26 cellular contexts compared by ENCODE assay signal in the genomic region with DNA sequence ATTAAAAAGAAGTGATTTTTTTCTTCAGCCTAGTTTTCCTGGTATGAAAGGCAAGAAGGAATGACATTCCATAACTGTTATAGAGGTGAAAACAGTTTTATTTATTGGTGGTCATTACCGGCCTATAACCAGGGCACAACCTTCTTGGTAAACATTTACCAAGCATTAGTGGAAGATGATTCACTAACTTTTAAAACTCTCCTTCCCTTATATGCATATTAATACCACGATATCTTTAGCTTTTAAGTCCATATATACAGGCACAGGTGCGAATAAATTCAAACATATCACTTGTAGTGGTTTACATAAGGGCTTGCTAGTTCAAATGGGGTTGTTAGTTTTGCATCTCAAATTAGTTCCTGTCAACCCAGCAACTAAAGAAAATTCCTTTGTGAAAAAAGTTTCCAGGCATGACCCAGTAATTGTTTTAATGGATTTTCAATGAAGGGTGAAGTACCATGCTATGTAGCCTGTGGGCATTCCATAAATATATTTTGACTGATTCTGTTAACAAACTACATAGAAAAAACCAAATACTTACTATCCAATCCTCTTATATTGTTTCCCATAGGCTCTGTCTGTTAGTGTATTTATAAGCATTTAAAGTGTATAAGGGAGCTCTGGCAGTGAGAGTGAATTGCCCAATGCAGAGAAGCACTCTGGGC. TPM values are rescaled to one million over a fixed set of nuclear protein-coding genes. Genes with fewer than 3 reads are reported as not detected.
DNase-seq lines count a peak whose midpoint lies in the region; ATAC-seq, FAIRE-seq and TF ChIP-seq lines count a peak whose summit lies in the region.
"Had no signal": no experiment of that assay in that cellular context is flagged by ENCODE, and none has a peak within 500 bp of the region (broad histone marks: within the 10 kb centered on the region; RNA-seq: fewer than 3 reads in every experiment).

No MANE protein-coding gene starts in this region.

- H3K4me1 Mint-ChIP-seq in CD4-positive, alpha-beta memory T cell: peaks cover 4 to 12% (median 9%) of the 10 kb centered on the region in 4 donors

- no peak overlapping the region for H3K23ac ChIP-seq in mesenchymal stem cell (ENCODE audit: low read length in 2 of 2)

- no peak overlapping the region for H3K9ac ChIP-seq in mesenchymal stem cell (ENCODE audit: low read length)

- H3K79me1 ChIP-seq in mesenchymal stem cell (replicated peaks; ENCODE audit: low read length, poor library complexity, severe bottlenecking): no peaks in the 10 kb centered on the region

- H3K36me3 Mint-ChIP-seq in CD4-positive, alpha-beta memory T cell: no peaks in the 10 kb centered on the region

- no peak for TF ChIP-seq EP300 in suprapubic skin (IDR thresholded peaks at IDR 0.05)

- POLR2A ChIA-PET in CD4-positive, alpha-beta memory T cell (lab: Charles Lee; ENCODE audit: partially characterized antibody): no interaction called here

- intact Hi-C loops in CD4-positive, alpha-beta memory T cell (cut with micrococcal nuclease): no loop called here

- H3K9me3 ChIP-seq in mesenchymal stem cell (ENCODE audit: control insufficient read depth, low read length) (no peaks in the 10 kb centered on the region), suprapubic skin (no peaks in the 10 kb centered on the region)
- H3K9me3 ChIP-seq in CD4-positive, alpha-beta memory T cell (ENCODE audit: control insufficient read depth in 1 of 2, low read length in 2 of 2): no peaks in the 10 kb centered on the region
- H3K9me3 ChIP-seq: BE2C, Peyer's patch had no signal

- H2BK15ac ChIP-seq in mesenchymal stem cell (ENCODE audit: low read depth, poor library complexity, severe bottlenecking): no peak overlapping the region

- H2BK120ac ChIP-seq in mesenchymal stem cell (ENCODE audit: low read depth, low read length): no peak overlapping the region

- H4K8ac ChIP-seq in mesenchymal stem cell (ENCODE audit: low read length): no peak overlapping the region

- no peak overlapping the region for H3K14ac ChIP-seq in mesenchymal stem cell (ENCODE audit: low read length in 2 of 2)

- peaks cover 21 to 49% of the 10 kb centered on the region in 2 donors for H3K27me3 Mint-ChIP-seq in CD4-positive, alpha-beta memory T cell

- no peak overlapping the region for H4K91ac ChIP-seq in mesenchymal stem cell (ENCODE audit: low read length)

- DNase-seq in DMS79 treated with DMSO at 0.1 percent for 48 hours (lab: John Stamatoyannopoulos, UW) (peak; percentile 15), DMS79 (lab: John Stamatoyannopoulos, UW) (no peak), bronchial epithelial cell (ENCODE audit: low read depth) (peak; percentile 5), mesenchymal stem cell (no peak), suprapubic skin (ENCODE audit: low spot score in 2 of 2) (no peak), H4 (ENCODE audit: low spot score) (no peak)
- DNase-seq in CD4-positive, alpha-beta memory T cell: no peak
- DNase-seq: BE2C, DMS53, GF-D8, NCI-H1092 treated with DMSO at 0.1 percent for 48 hours, NCI-H1436, NCI-H187 treated with DMSO at 0.1 percent for 48 hours, NCI-H2107, NCI-H524, NCI-H82, Peyer's patch, SIG-M5, SW 1271 had no signal

- H2BK5ac ChIP-seq in mesenchymal stem cell (ENCODE audit: low read depth, low read length, poor library complexity, severe bottlenecking): no peak overlapping the region

- H3K27ac ChIP-seq in mesenchymal stem cell (ENCODE audit: low read length, poor library complexity, severe bottlenecking) (peak overlapping the region; percentile 50), suprapubic skin (no peak overlapping the region)
- no peak overlapping the region for H3K27ac ChIP-seq in CD4-positive, alpha-beta memory T cell (ENCODE audit: low read depth, low read length)
- H3K27ac ChIP-seq: 22Rv1, HL-60, Peyer's patch, SK-N-MC had no signal

- H3K27me3 ChIP-seq in bronchial epithelial cell (ENCODE audit: control insufficient read depth, insufficient read depth, low read length) (peaks cover 10% of the 10 kb centered on the region), mesenchymal stem cell (ENCODE audit: control insufficient read depth in 1 of 2, insufficient read depth in 1 of 2, low read length in 2 of 2) (peaks cover 30 to 44% of the 10 kb centered on the region in 2 experiments), suprapubic skin (peaks cover 32% of the 10 kb centered on the region)
- H3K27me3 ChIP-seq in CD4-positive, alpha-beta memory T cell (ENCODE audit: insufficient read depth, low read length): peaks cover 15% of the 10 kb centered on the region

- no peak overlapping the region for H3K18ac ChIP-seq in mesenchymal stem cell (ENCODE audit: low read depth in 1 of 2, low read length in 2 of 2)

- no peak for TF ChIP-seq POLR2A in suprapubic skin (IDR thresholded peaks at IDR 0.05)

- H3K36me3 ChIP-seq in bronchial epithelial cell (ENCODE audit: control insufficient read depth, insufficient read depth, low read length): no peaks in the 10 kb centered on the region
- no peaks in the 10 kb centered on the region for H3K36me3 ChIP-seq in mesenchymal stem cell (ENCODE audit: control insufficient read depth in 1 of 2, insufficient read depth in 2 of 2, low read depth in 1 of 2, low read length in 2 of 2)
- H3K36me3 ChIP-seq in suprapubic skin: no peaks in the 10 kb centered on the region
- no peaks in the 10 kb centered on the region for H3K36me3 ChIP-seq in CD4-positive, alpha-beta memory T cell (ENCODE audit: insufficient read depth, low read length)
- H3K36me3 ChIP-seq: BE2C, Peyer's patch had no signal

- H3K4me3 ChIP-seq in bronchial epithelial cell (ENCODE audit: low read depth, low read length) (no peak overlapping the region), mesenchymal stem cell (ENCODE audit: insufficient read depth in 1 of 2, low read depth in 1 of 2, low read length in 2 of 2) (no peak overlapping the region), suprapubic skin (no peak overlapping the region)
- no peak overlapping the region for H3K4me3 ChIP-seq in CD4-positive, alpha-beta memory T cell (ENCODE audit: low read length in 2 of 2)
- H3K4me3 ChIP-seq: Peyer's patch, SK-N-MC had no signal

- H3K4me3 Mint-ChIP-seq in CD4-positive, alpha-beta memory T cell: no peak overlapping the region

- no peak overlapping the region for H2BK12ac ChIP-seq in mesenchymal stem cell (ENCODE audit: low read length in 2 of 2)

- no peak for FAIRE-seq in bronchial epithelial cell (lab: Jason Lieb, UNC)
- FAIRE-seq: GM12891, H1 had no signal

- no peak for ATAC-seq in GM19452 (IDR thresholded peaks at IDR 0.05; ENCODE audit: unreplicated experiment)
- ATAC-seq: HCT116 had no signal

- no peak overlapping the region for H2AK5ac ChIP-seq in mesenchymal stem cell (ENCODE audit: low read length, severe bottlenecking)

- no peak overlapping the region for H3K27ac Mint-ChIP-seq in CD4-positive, alpha-beta memory T cell

- no peak overlapping the region for H3K4ac ChIP-seq in mesenchymal stem cell (ENCODE audit: low read depth in 1 of 2, low read length in 2 of 2)

- H3K4me1 ChIP-seq in mesenchymal stem cell (ENCODE audit: control insufficient read depth, insufficient read depth, low read depth, low read length): peaks cover 17% of the 10 kb centered on the region
- H3K4me1 ChIP-seq in suprapubic skin: peaks cover 8% of the 10 kb centered on the region
- H3K4me1 ChIP-seq in CD4-positive, alpha-beta memory T cell (ENCODE audit: insufficient read depth, low read length): peaks cover 7% of the 10 kb centered on the region
- H3K4me1 ChIP-seq: BE2C had no signal

- CTCF ChIA-PET in CD4-positive, alpha-beta memory T cell (lab: Charles Lee; ENCODE audit: partially characterized antibody): interaction anchor here (0.5 to 9.8 kb wide), 4 partner anchors 37 to 799 kb away, joined by 3 to 166 read pairs (median 64); partner anchors contain the start of genes MSANTD2, SIAE and SPA17

- 67% methylated on average over 1 of the region's 3 CpGs for WGBS in mesenchymal stem cell
- WGBS in suprapubic skin: 84% methylated on average over 3 of the region's 3 CpGs

- H2AFZ ChIP-seq in mesenchymal stem cell (ENCODE audit: low read depth, low read length): no peak overlapping the region

- TF ChIP-seq CTCF in bronchial epithelial cell (IDR thresholded peaks at IDR 0.05; ENCODE audit: insufficient read depth, low read length, severe bottlenecking) (no peak), suprapubic skin (IDR thresholded peaks at IDR 0.05) (no peak)

- H3K4me2 ChIP-seq in mesenchymal stem cell (ENCODE audit: low read length, poor library complexity, severe bottlenecking): no peak overlapping the region

- H3K9me3 Mint-ChIP-seq in CD4-positive, alpha-beta memory T cell: no peaks in the 10 kb centered on the region

RNA-seq across cellular contexts. Expression of gene ROBO3, which starts 30.6 kb away (rescaled TPM):
- total RNA-seq in bronchial epithelial cell (29.5 and 30.2 TPM in 2 replicates), suprapubic skin (1 to 10 TPM; 1.9 to 6.8 (median 3.6) TPM)
- 14.9 TPM for polyA plus RNA-seq in mesenchymal stem cell (2013, experiment 1 of 2)
- polyA plus RNA-seq in mesenchymal stem cell (2013, experiment 2 of 2): 14.9 TPM
- 10 to 100 TPM; 16.2 to 18.1 TPM for total RNA-seq in CD4-positive, alpha-beta memory T cell
- 1 to 10 TPM in 1 of 2 donors, under 1 TPM in 1; 0.70 to 2.0 TPM for polyA plus RNA-seq in CD4-positive, alpha-beta memory T cell
- total RNA-seq in H4 (2014; rRNA removed; shearing (Covaris generic)): 8.9 and 9.4 TPM in 2 replicates

RNA-seq across cellular contexts. Expression of gene MSANTD2, which starts 34.5 kb away (rescaled TPM):
- total RNA-seq in bronchial epithelial cell (2.9 TPM in 2 replicates), suprapubic skin (10 to 100 TPM in 2 of 4 donors, 1 to 10 TPM in 2; 5.5 to 42.5 (median 11.7) TPM)
- 7.3 TPM for polyA plus RNA-seq in mesenchymal stem cell (2013, experiment 1 of 2)
- polyA plus RNA-seq in mesenchymal stem cell (2013, experiment 2 of 2): 7.2 TPM
- total RNA-seq in CD4-positive, alpha-beta memory T cell: 10 to 100 TPM; 25.9 to 26.3 TPM
- 1 to 10 TPM; 2.4 to 5.9 TPM for polyA plus RNA-seq in CD4-positive, alpha-beta memory T cell
- total RNA-seq in H4 (2014; rRNA removed; shearing (Covaris generic)): 10.7 and 13.2 TPM in 2 replicates

Comparison
In these comparisons a context has a peak if more than half of its experiments do, and no peak if none do; other contexts are left out.
1. DNase-seq: peak in DMS79 treated with DMSO at 0.1 percent for 48 hours (single experiment) and bronchial epithelial cell (single experiment); none in DMS79 (single experiment), mesenchymal stem cell (single experiment), suprapubic skin (0 of 2), CD4-positive, alpha-beta memory T cell (0 of 5) and H4 (single experiment).